ENCODE assay signal across 1 cellular context in genomic region chr5:10353241-10354047, GRCh38.
TF ChIP-seq lines count a peak whose summit lies in the region.

MARCHF6 (plus strand) TSS chr5:10353695; CDS start chr5:10353899, 204 bp downstream.

TF ChIP-seq in K562, 482 proteins besides CTCF, POLR2A, EP300 and RAD21 (continued from another document and continues in another):
- TF ChIP-seq FOXM1 (IDR thresholded peaks at IDR 0.05; ENCODE audit: low read depth) (no peak), FOXM1 (CRISPR knock-in tag; IDR thresholded peaks at IDR 0.05; ENCODE audit: low read depth) (peak; percentile 88), HSF4 (CRISPR knock-in tag; IDR thresholded peaks at IDR 0.05; ENCODE audit: borderline replicate concordance) (no peak), SRSF1 (IDR thresholded peaks at IDR 0.05; ENCODE audit: low read depth, low read length) (no peak), ZNF75A (CRISPR knock-in tag; IDR thresholded peaks at IDR 0.05) (no peak), L3MBTL2 (IDR thresholded peaks at IDR 0.05) (peak; percentile 89), PHF21A (IDR thresholded peaks at IDR 0.05; ENCODE audit: borderline replicate concordance, low read depth) (0 out of 2 replicates have a peak, but pooled peaks have one; percentile 50), MED1 (CRISPR knock-in tag; IDR thresholded peaks at IDR 0.05; ENCODE audit: borderline replicate concordance) (no peak), KHSRP (IDR thresholded peaks at IDR 0.05) (no peak), ELF4 (CRISPR knock-in tag; IDR thresholded peaks at IDR 0.05) (no peak), ZZZ3 (IDR thresholded peaks at IDR 0.05) (no peak), ZNF764 (CRISPR knock-in tag; IDR thresholded peaks at IDR 0.05; ENCODE audit: low read depth) (no peak), ZNF134 (CRISPR knock-in tag; conservative IDR thresholded peaks at IDR 0.05) (peak; percentile 98), GATAD2B (IDR thresholded peaks at IDR 0.05; ENCODE audit: borderline replicate concordance) (no peak), SIN3A (IDR thresholded peaks at IDR 0.05; ENCODE audit: borderline replicate concordance in 2 of 2, control insufficient read depth in 1 of 2, low read depth in 2 of 2, low read length in 2 of 2) (peak in 1 of 2 experiments; percentile 83; a peak in 3 of 4 replicates), HMGXB4 (CRISPR knock-in tag; IDR thresholded peaks at IDR 0.05) (peak; percentile 84), USF1 (CRISPR knock-in tag; IDR thresholded peaks at IDR 0.05) (no peak; the same call in 1 of the 2 replicates), POLR2G (IDR thresholded peaks at IDR 0.05; ENCODE audit: low read depth, low read length) (peak; percentile 96), RNF2 (IDR thresholded peaks at IDR 0.05) (peak; percentile 63), GATAD2A (IDR thresholded peaks at IDR 0.05) (peak; percentile 52; the same call in 1 of the 2 replicates), DPF2 (IDR thresholded peaks at IDR 0.05) (peak; percentile 61; the same call in 1 of the 2 replicates), ATF6 (CRISPR knock-in tag; IDR thresholded peaks at IDR 0.05) (peak; percentile 94; the same call in 1 of the 2 replicates), ZFP91 (CRISPR knock-in tag; IDR thresholded peaks at IDR 0.05) (no peak), EGR1 (conservative IDR thresholded peaks at IDR 0.05) (peak; percentile 45), RBBP5 (IDR thresholded peaks at IDR 0.05; ENCODE audit: borderline replicate concordance, insufficient read depth, low read length, poor library complexity, severe bottlenecking) (peak; percentile 75), MTA2 (IDR thresholded peaks at IDR 0.05; ENCODE audit: low read depth) (0 out of 2 replicates have a peak, but pooled peaks have one; percentile 29), ELF2 (CRISPR knock-in tag; IDR thresholded peaks at IDR 0.05) (no peak; the same call in 1 of the 2 replicates), MCM7 (IDR thresholded peaks at IDR 0.05) (no peak), PCBP2 (IDR thresholded peaks at IDR 0.05; ENCODE audit: low read depth, low read length, poor library complexity, severe bottlenecking) (peak; percentile 93), ZNF584 (CRISPR knock-in tag; IDR thresholded peaks at IDR 0.05; ENCODE audit: low read depth) (no peak), ZBTB40 (IDR thresholded peaks at IDR 0.05) (peak; percentile 96), ZBTB40 (CRISPR knock-in tag; IDR thresholded peaks at IDR 0.05) (no peak), SRF (CRISPR knock-in tag; IDR thresholded peaks at IDR 0.05) (peak in 1 of 2 experiments; percentile 63; a peak in 1 of 4 replicates), BRD4 (IDR thresholded peaks at IDR 0.05) (peak; percentile 93; the same call in 1 of the 2 replicates), ZNF398 (CRISPR knock-in tag; IDR thresholded peaks at IDR 0.05) (no peak), ZNF197 (CRISPR knock-in tag; IDR thresholded peaks at IDR 0.05; ENCODE audit: low read depth) (no peak), REST (CRISPR knock-in tag; IDR thresholded peaks at IDR 0.05; ENCODE audit: low read depth) (peak; percentile 63), ZNF347 (CRISPR knock-in tag; IDR thresholded peaks at IDR 0.05; ENCODE audit: low read depth) (no peak), XRCC3 (IDR thresholded peaks at IDR 0.05) (no peak), SMAD2 (IDR thresholded peaks at IDR 0.05; ENCODE audit: low read depth, low read length) (no peak), LEF1 (IDR thresholded peaks at IDR 0.05) (no peak)
